27 cellular contexts compared by ENCODE assay signal in the genomic region with DNA sequence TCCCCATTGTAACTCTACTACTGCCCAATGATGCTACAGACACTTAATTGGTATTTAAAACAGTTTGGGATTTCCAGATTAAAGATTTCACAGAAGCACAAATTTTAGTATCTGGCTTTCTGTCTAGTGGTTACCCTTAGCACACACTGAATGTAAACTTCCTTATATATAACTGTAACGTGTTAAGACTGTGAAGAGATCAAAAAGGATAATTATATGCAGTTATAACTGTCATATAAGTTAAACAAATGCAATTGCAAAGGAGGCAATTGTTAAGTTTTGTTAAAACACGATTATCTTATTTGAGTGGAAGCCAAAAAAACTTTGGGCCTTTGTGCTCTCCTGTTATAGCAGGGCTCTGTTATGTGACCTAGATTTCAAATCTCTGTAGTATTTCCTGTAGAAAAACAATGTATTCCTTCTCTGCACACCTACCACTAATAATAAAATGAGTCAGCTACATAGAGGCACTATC.
DNase-seq lines count a peak whose midpoint lies in the region; ATAC-seq, FAIRE-seq and TF ChIP-seq lines count a peak whose summit lies in the region.
"Had no signal": no experiment of that assay in that cellular context is flagged by ENCODE, and none has a peak within 500 bp of the region (broad histone marks: within the 10 kb centered on the region; RNA-seq: fewer than 3 reads in every experiment).

No MANE protein-coding gene starts in this region.

- H3K4me3 Mint-ChIP-seq in T-cell, result no peak overlapping the region
- H3K4me3 Mint-ChIP-seq in activated CD8-positive, alpha-beta memory T cell treated with anti-CD3 and anti-CD28 coated beads, Interleukin-2, amount 10 ng/mL, durations not matched to agents 7 days and 5 days, result no peak overlapping the region
- H3K4me3 Mint-ChIP-seq: immature natural killer cell, nephron had no signal

- peaks cover 13% of the 10 kb centered on the region for H3K36me3 Mint-ChIP-seq in T-cell
- peaks cover 2% of the 10 kb centered on the region for H3K36me3 Mint-ChIP-seq in activated CD8-positive, alpha-beta memory T cell treated with anti-CD3 and anti-CD28 coated beads, Interleukin-2, amount 10 ng/mL, durations not matched to agents 7 days and 5 days

- H3K4me1 ChIP-seq in endothelial cell of umbilical vein (ENCODE audit: control insufficient read depth, extremely low read depth, insufficient read depth, low read length), result peaks cover 17% of the 10 kb centered on the region
- H3K4me1 ChIP-seq: Caco-2 had no signal

- peak; percentile 38 to 58 for ATAC-seq in activated CD4-positive, CD25-positive, alpha-beta regulatory T cell treated with anti-CD3 and anti-CD28 coated beads, Interleukin-2, amount 50 U/mL, for 24 hours
- peak in 2 of 4 experiments; percentile 47 to 71 for ATAC-seq in T-cell (replicated peaks in 1 of 4)
- ATAC-seq in SK-N-SH treated with all-trans-retinoic acid at 6 μM for 48 hours, result no peak
- no peak for ATAC-seq in activated CD8-positive, alpha-beta memory T cell treated with anti-CD3 and anti-CD28 coated beads, Interleukin-2, amount 10 ng/mL, durations not matched to agents 7 days and 5 days
- ATAC-seq: K562 had no signal

- no peak for DNase-seq in activated CD4-positive, CD25-positive, alpha-beta regulatory T cell treated with anti-CD3 and anti-CD28 coated beads, Interleukin-2, amount 50 U/mL, for 72 hours
- DNase-seq in T-cell (no peak), endothelial cell of umbilical vein (ENCODE audit: low read depth, low spot score) (peak; percentile 66), pulmonary artery endothelial cell (ENCODE audit: low read depth, low spot score) (peak; percentile 5), RWPE1 (ENCODE audit: low spot score) (no peak)
- no peak for DNase-seq in activated CD8-positive, alpha-beta memory T cell treated with anti-CD3 and anti-CD28 coated beads, Interleukin-2, amount 10 ng/mL, durations not matched to agents 7 days and 5 days
- DNase-seq: 8988T; activated CD4-positive, alpha-beta T cell treated with anti-CD3 and anti-CD28 coated beads for 48 hours; activated effector memory CD4-positive, alpha-beta T cell treated with Interleukin-2 at 50 U/mL for 16 hours; AML-193; Caco-2; DMS79 treated with DMSO at 0.1 percent for 48 hours; effector CD4-positive, alpha-beta T cell; GM23248; immature natural killer cell; midbrain; MM.1S; ovary; SHP77 treated with DMSO at 0.1 percent for 48 hours; T-helper 1 cell; upper lobe of left lung had no signal

- H3K27ac Mint-ChIP-seq in T-cell, result peak overlapping the region; percentile 78 to 94
- H3K27ac Mint-ChIP-seq in activated CD8-positive, alpha-beta memory T cell treated with anti-CD3 and anti-CD28 coated beads, Interleukin-2, amount 10 ng/mL, durations not matched to agents 7 days and 5 days, result no peak overlapping the region

- H3K9me3 ChIP-seq in endothelial cell of umbilical vein (replicated peaks; ENCODE audit: control insufficient read depth, insufficient read depth, low read length), result no peaks in the 10 kb centered on the region
- H3K9me3 ChIP-seq: Caco-2, ovary, upper lobe of left lung had no signal

- H3K27ac ChIP-seq in endothelial cell of umbilical vein (ENCODE audit: insufficient read depth, low read depth, low read length) (peak overlapping the region; percentile 38), RWPE1 (no peak overlapping the region)
- H3K27ac ChIP-seq: GM23248, hepatocyte, ovary, upper lobe of left lung had no signal

- no peaks in the 10 kb centered on the region for H3K27me3 ChIP-seq in endothelial cell of umbilical vein (ENCODE audit: control insufficient read depth in 2 of 2, insufficient read depth in 2 of 2, low read length in 2 of 2)
- H3K27me3 ChIP-seq: hepatocyte, ovary, upper lobe of left lung had no signal

- H4K20me1 ChIP-seq in endothelial cell of umbilical vein (replicated peaks; ENCODE audit: control insufficient read depth, extremely low read depth, insufficient read depth, low read length), result no peaks in the 10 kb centered on the region

- no peaks in the 10 kb centered on the region for H3K9me1 ChIP-seq in endothelial cell of umbilical vein (replicated peaks; ENCODE audit: control insufficient read depth, extremely low read depth, insufficient read depth, low read length)

- H3K79me2 ChIP-seq in endothelial cell of umbilical vein (ENCODE audit: control insufficient read depth, insufficient read depth, low read length), result no peaks in the 10 kb centered on the region
- H3K79me2 ChIP-seq: hepatocyte had no signal

- H3K9me3 Mint-ChIP-seq in T-cell, result peaks cover 0 to 3% (median 0%) of the 10 kb centered on the region in 3 donors
- H3K9me3 Mint-ChIP-seq in activated CD8-positive, alpha-beta memory T cell treated with anti-CD3 and anti-CD28 coated beads, Interleukin-2, amount 10 ng/mL, durations not matched to agents 7 days and 5 days (ENCODE audit: low read depth), result no peaks in the 10 kb centered on the region
- H3K9me3 Mint-ChIP-seq: nephron had no signal

- H3K4me3 ChIP-seq in endothelial cell of umbilical vein (replicated peaks in 1 of 3; ENCODE audit: insufficient read depth in 1 of 3, low read depth in 1 of 3, low read length in 3 of 3), result no peak overlapping the region
- H3K4me3 ChIP-seq: GM23248, hepatocyte, K562, ovary, upper lobe of left lung had no signal

- intact Hi-C loops in endothelial cell of umbilical vein (cut with micrococcal nuclease), result no loop called here

- CTCF ChIA-PET in T-cell (lab: Charles Lee), result no interaction called here
- CTCF ChIA-PET in endothelial cell of umbilical vein (lab: Charles Lee), result interaction anchor here (0.9 kb wide), 1 partner anchor 71 kb away, joined by 3 read pairs; no protein-coding TSS in a partner anchor
- CTCF ChIA-PET in RWPE1 (lab: Yijun Ruan, JAX), result no interaction called here
- CTCF ChIA-PET in activated CD8-positive, alpha-beta memory T cell treated with anti-CD3 and anti-CD28 coated beads, Interleukin-2, amount 10 ng/mL, durations not matched to agents 7 days and 5 days (lab: Charles Lee), result no interaction called here

- TF ChIP-seq POLR2A in endothelial cell of umbilical vein (IDR thresholded peaks at IDR 0.05; ENCODE audit: low read depth, low read length), result no peak

- TF ChIP-seq CTCF in endothelial cell of umbilical vein (IDR thresholded peaks at IDR 0.05; ENCODE audit: extremely low read depth in 1 of 2, insufficient read depth in 1 of 2, low read depth in 1 of 2, low read length in 2 of 2) (no peak), RWPE1 (conservative IDR thresholded peaks at IDR 0.05; ENCODE audit: low read depth) (no peak)

- H3K36me3 ChIP-seq in endothelial cell of umbilical vein (ENCODE audit: control insufficient read depth in 2 of 2, extremely low read depth in 1 of 2, insufficient read depth in 2 of 2, low read length in 2 of 2), result no peaks in the 10 kb centered on the region
- H3K36me3 ChIP-seq: ovary, upper lobe of left lung had no signal

- H3K4me2 ChIP-seq in endothelial cell of umbilical vein (ENCODE audit: insufficient read depth, low read length), result peak overlapping the region; percentile 67
- H3K4me2 ChIP-seq: hepatocyte had no signal

- no peak overlapping the region for H2AFZ ChIP-seq in endothelial cell of umbilical vein (ENCODE audit: low read depth, low read length)
- H2AFZ ChIP-seq: GM23248, hepatocyte had no signal

- POLR2A ChIA-PET in T-cell (lab: Charles Lee) (no interaction called here), endothelial cell of umbilical vein (lab: Charles Lee) (no interaction called here), RWPE1 (lab: Yijun Ruan, JAX; ENCODE audit: low non-redundant PET) (no interaction called here)

- BruUV-seq in endothelial cell of umbilical vein (replicated peaks; lab: Mats Ljungman, UMichigan), result no TSS peak

- dilution Hi-C loops in endothelial cell of umbilical vein (cut with MboI; ENCODE audit: extremely low pct_ligation_motif_present, low sequenced_read_pairs), result no loop called here

- FAIRE-seq in endothelial cell of umbilical vein (lab: Jason Lieb, UNC), result no peak
- FAIRE-seq: K562, TTC549 had no signal

- H3K27me3 Mint-ChIP-seq in T-cell, result no peaks in the 10 kb centered on the region
- H3K27me3 Mint-ChIP-seq in activated CD8-positive, alpha-beta memory T cell treated with anti-CD3 and anti-CD28 coated beads, Interleukin-2, amount 10 ng/mL, durations not matched to agents 7 days and 5 days, result no peaks in the 10 kb centered on the region

- H3K4me1 Mint-ChIP-seq in T-cell, result peaks cover 0 to 19% (median 13%) of the 10 kb centered on the region in 3 donors
- H3K4me1 Mint-ChIP-seq in activated CD8-positive, alpha-beta memory T cell treated with anti-CD3 and anti-CD28 coated beads, Interleukin-2, amount 10 ng/mL, durations not matched to agents 7 days and 5 days, result peaks cover 4% of the 10 kb centered on the region

- peak overlapping the region; percentile 23 for H3K9ac ChIP-seq in endothelial cell of umbilical vein (replicated peaks; ENCODE audit: extremely low read depth, insufficient read depth, low read length)
- H3K9ac ChIP-seq: GM23248 had no signal

TF ChIP-seq in endothelial cell of umbilical vein, 7 proteins besides CTCF, POLR2A, EP300 and RAD21 (continues in another document):
- TF ChIP-seq POLR2AphosphoS5 (IDR thresholded peaks at IDR 0.05; ENCODE audit: insufficient read depth, low read depth, low read length) (no peak), GATA2 (IDR thresholded peaks at IDR 0.05; ENCODE audit: insufficient read depth, insufficient read length, low read depth, low read length) (peak; percentile 32), JUN (IDR thresholded peaks at IDR 0.05; ENCODE audit: borderline replicate concordance, insufficient read depth, insufficient read length, low read depth) (no peak), FOS (IDR thresholded peaks at IDR 0.05; ENCODE audit: borderline replicate concordance, insufficient read depth, low read length) (peak; percentile 23), EZH2 (IDR thresholded peaks at IDR 0.05; ENCODE audit: borderline replicate concordance, low read depth, low read length, severe bottlenecking) (no peak), MYC (IDR thresholded peaks at IDR 0.05; ENCODE audit: low read depth, low read length) (no peak)

TF ChIP-seq in SK-N-SH treated with all-trans-retinoic acid at 6 μM for 48 hours, 23 proteins besides CTCF, POLR2A, EP300 and RAD21 (continues in another document):
- TF ChIP-seq ZNF70 (CRISPR knock-in tag; IDR thresholded peaks at IDR 0.05) (no peak), TOX (CRISPR knock-in tag; IDR thresholded peaks at IDR 0.05; ENCODE audit: borderline replicate concordance) (no peak), SNAI2 (CRISPR knock-in tag; IDR thresholded peaks at IDR 0.05) (no peak)

Comparison
In these comparisons a context has a peak if more than half of its experiments do, and no peak if none do; other contexts are left out.
1. ATAC-seq: peak in activated CD4-positive, CD25-positive, alpha-beta regulatory T cell treated with anti-CD3 and anti-CD28 coated beads, Interleukin-2, amount 50 U/mL, for 24 hours (2 of 2); none in SK-N-SH treated with all-trans-retinoic acid at 6 μM for 48 hours (single experiment) and activated CD8-positive, alpha-beta memory T cell treated with anti-CD3 and anti-CD28 coated beads, Interleukin-2, amount 10 ng/mL, durations not matched to agents 7 days and 5 days (single experiment).
2. DNase-seq: peak in endothelial cell of umbilical vein (single experiment) and pulmonary artery endothelial cell (single experiment); none in activated CD4-positive, CD25-positive, alpha-beta regulatory T cell treated with anti-CD3 and anti-CD28 coated beads, Interleukin-2, amount 50 U/mL, for 72 hours (single experiment), T-cell (0 of 34), RWPE1 (single experiment) and activated CD8-positive, alpha-beta memory T cell treated with anti-CD3 and anti-CD28 coated beads, Interleukin-2, amount 10 ng/mL, durations not matched to agents 7 days and 5 days (single experiment).